8 cellular contexts compared by ENCODE assay signal in the genomic region with DNA sequence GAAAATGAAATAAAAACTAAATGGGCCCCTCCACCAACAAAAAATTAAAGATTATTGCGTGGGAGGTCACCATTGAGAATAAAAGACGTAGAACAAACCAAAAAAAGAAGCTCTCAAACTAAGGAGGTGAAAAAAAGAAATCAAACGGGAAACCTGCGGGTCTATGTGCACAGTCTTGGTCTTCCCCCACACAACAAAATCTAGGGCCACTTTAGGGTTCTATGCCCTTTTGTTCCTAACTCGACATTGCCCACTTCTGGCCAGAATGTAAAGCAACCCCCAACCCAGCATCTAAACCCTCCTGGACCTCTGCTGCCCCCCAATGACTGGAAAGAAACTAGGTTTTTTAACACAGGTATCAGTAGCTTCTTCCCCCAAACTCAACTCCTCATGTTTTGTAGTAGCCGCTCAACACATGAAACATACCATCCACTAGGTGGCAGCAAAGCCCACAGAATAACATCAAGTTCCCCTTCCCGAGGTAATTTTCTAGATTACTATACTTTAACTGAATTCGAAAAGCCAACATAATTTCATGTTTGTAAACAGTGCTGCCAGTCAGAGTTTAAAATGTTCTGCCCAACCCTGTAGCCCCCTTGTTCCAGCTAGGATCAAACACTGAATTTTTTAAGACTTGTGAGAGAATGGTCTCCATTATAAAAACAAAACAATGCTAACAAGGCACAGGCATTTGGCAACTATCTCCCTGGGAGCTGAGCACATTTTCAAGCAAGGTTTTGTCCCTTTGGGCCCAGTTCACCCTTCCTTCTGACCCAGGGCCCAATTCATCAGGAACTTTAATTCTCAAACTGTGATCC. TPM values are rescaled to one million over a fixed set of nuclear protein-coding genes. Genes with fewer than 3 reads are reported as not detected.
A peak's percentile ranks its signal among the peaks of the same experiment; 100 is the strongest.
DNase-seq lines count a peak whose midpoint lies in the region; ATAC-seq lines count a peak whose summit lies in the region.

No MANE protein-coding gene starts in this region.

- ATAC-seq in GM19324 (IDR thresholded peaks at IDR 0.05; ENCODE audit: low FRiP score, unreplicated experiment) (peak; percentile 72), HG03442 (IDR thresholded peaks at IDR 0.05; ENCODE audit: unreplicated experiment) (peak; percentile 60), left colon (peak; percentile 83)

- DNase-seq in CD1c-positive myeloid dendritic cell (ENCODE audit: extremely low spot score) (peak; percentile 91), NCI-H446 treated with DMSO at 0.1 percent for 48 hours (lab: John Stamatoyannopoulos, UW) (peak; percentile 45), cerebellar cortex (ENCODE audit: low spot score) (peak; percentile 94), left colon (peak in 1 of 2 donors; percentile 76)
- peak; percentile 42 to 73 (median 66) for DNase-seq in activated CD4-positive, CD25-positive, alpha-beta regulatory T cell (lab: John Stamatoyannopoulos, UW)
- peak; percentile 49 to 89 for DNase-seq in stimulated activated CD4-positive, alpha-beta T cell treated with anti-CD3 and anti-CD28 coated beads, Interleukin-4, amount 100 ng/mL, for 4 hours

- intact Hi-C loops in left colon (cut with DNase I, micrococcal nuclease), result loop anchor here in 1 of 2 donors (10.0 kb wide), 1 partner anchor 84 kb away; no protein-coding TSS in a partner anchor

RNA-seq across cellular contexts. Expression of a gene that starts 18.7 kb away (rescaled TPM):
- 100 to 1,000 TPM; 139 to 142 TPM for total RNA-seq in left colon

RNA-seq across cellular contexts. Expression of a gene that starts 27.8 kb away (rescaled TPM):
- total RNA-seq in left colon, result 10 to 100 TPM; 16.9 to 19.5 TPM
